ENCODE assay signal across 18 cellular contexts in the genomic region with DNA sequence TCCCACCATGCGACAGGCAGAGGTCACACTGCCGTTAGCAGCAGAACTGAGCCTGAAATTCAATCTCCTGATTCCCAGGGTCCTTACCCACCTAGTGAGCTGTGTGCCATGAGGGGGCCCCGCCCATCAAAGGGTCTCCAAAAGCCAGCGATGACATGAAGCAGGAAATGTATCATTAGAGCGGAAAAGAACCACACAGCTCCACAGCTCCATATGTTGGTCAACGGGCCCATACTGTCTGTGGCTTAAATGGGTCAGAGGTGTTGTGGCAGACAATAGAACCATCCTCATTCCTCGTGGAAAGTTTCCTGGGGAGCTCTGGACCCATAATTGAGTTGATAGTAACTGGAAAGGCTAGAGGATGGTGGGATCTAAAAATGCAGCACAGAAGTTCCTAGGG.
"Had no signal": no experiment of that assay in that cellular context is flagged by ENCODE, and none has a peak within 500 bp of the region (broad histone marks: within the 10 kb centered on the region; RNA-seq: fewer than 3 reads in every experiment).

No MANE protein-coding gene starts in this region.

- H3K27me3 ChIP-seq: gastrocnemius medialis, sigmoid colon, thyroid gland, uterus had no signal

- H3K27ac ChIP-seq: sigmoid colon had no signal

- H3K36me3 ChIP-seq: gastrocnemius medialis, sigmoid colon, thyroid gland, uterus had no signal

- H3K36me3 Mint-ChIP-seq: brain; natural killer cell; stimulated activated memory B cell treated with anti-CD40 and anti-IgM and Interleukin-4, amounts not matched to agents 10 μg/mL and 1 μg/mL and 100 μg/mL, for 72 hours had no signal

- H3K4me3 ChIP-seq: gastrocnemius medialis, sigmoid colon, thyroid gland, uterus had no signal

- H3K4me3 Mint-ChIP-seq: activated CD8-positive, alpha-beta T cell treated with anti-CD3 and anti-CD28 coated beads for 36 hours; activated naive CD4-positive, alpha-beta T cell treated with anti-CD3 and anti-CD28 coated beads for 36 hours; activated T-helper 17 cell treated with anti-CD3 and anti-CD28 coated beads, Interleukin-2, amount 50 U/mL, for 72 hours; brain; natural killer cell; stimulated activated memory B cell treated with anti-CD40 and anti-IgM and Interleukin-4, amounts not matched to agents 10 μg/mL and 1 μg/mL and 100 μg/mL, for 72 hours had no signal

- ATAC-seq: activated CD8-positive, alpha-beta T cell treated with anti-CD3 and anti-CD28 coated beads for 36 hours; activated T-helper 17 cell treated with anti-CD3 and anti-CD28 coated beads, Interleukin-2, amount 50 U/mL, for 72 hours; esophagus mucosa; gastrocnemius medialis; natural killer cell; stimulated activated memory B cell treated with anti-CD40 and anti-IgM and Interleukin-4, amounts not matched to agents 10 μg/mL and 1 μg/mL and 100 μg/mL, for 72 hours had no signal

- H3K9me3 ChIP-seq: gastrocnemius medialis, sigmoid colon, thyroid gland, uterus had no signal

- H3K27ac Mint-ChIP-seq: activated CD8-positive, alpha-beta T cell treated with anti-CD3 and anti-CD28 coated beads for 36 hours; activated naive CD4-positive, alpha-beta T cell treated with anti-CD3 and anti-CD28 coated beads for 36 hours; activated T-helper 17 cell treated with anti-CD3 and anti-CD28 coated beads, Interleukin-2, amount 50 U/mL, for 72 hours; brain; natural killer cell; stimulated activated memory B cell treated with anti-CD40 and anti-IgM and Interleukin-4, amounts not matched to agents 10 μg/mL and 1 μg/mL and 100 μg/mL, for 72 hours had no signal

- H3K4me1 Mint-ChIP-seq: activated T-helper 17 cell treated with anti-CD3 and anti-CD28 coated beads, Interleukin-2, amount 50 U/mL, for 72 hours; natural killer cell had no signal

- H3K9me3 Mint-ChIP-seq: activated CD8-positive, alpha-beta T cell treated with anti-CD3 and anti-CD28 coated beads for 36 hours; activated naive CD4-positive, alpha-beta T cell treated with anti-CD3 and anti-CD28 coated beads for 36 hours; activated T-helper 17 cell treated with anti-CD3 and anti-CD28 coated beads, Interleukin-2, amount 50 U/mL, for 72 hours; natural killer cell; stimulated activated memory B cell treated with anti-CD40 and anti-IgM and Interleukin-4, amounts not matched to agents 10 μg/mL and 1 μg/mL and 100 μg/mL, for 72 hours had no signal

- DNase-seq: activated CD4-positive, alpha-beta T cell treated with anti-CD3 and anti-CD28 coated beads for 48 hours; activated CD4-positive, CD25-positive, alpha-beta regulatory T cell; activated CD8-positive, alpha-beta T cell treated with anti-CD3 and anti-CD28 coated beads for 36 hours; activated naive CD4-positive, alpha-beta T cell treated with anti-CD3 and anti-CD28 coated beads for 36 hours; activated T-cell treated with anti-CD3 and anti-CD28 coated beads, Interleukin-2, amount 50 U/mL, for 1 hour; central memory CD4-positive, alpha-beta T cell; gastrocnemius medialis; head of caudate nucleus; kidney glomerular epithelial cell; natural killer cell; sigmoid colon; stimulated activated CD4-positive, alpha-beta T cell treated with anti-CD3 and anti-CD28 coated beads, Interleukin-4, amount 100 ng/mL, for 4 hours; thyroid gland; uterus had no signal
